ENCODE assay signal across 1 cellular context in genomic region chr22:24728790-24729637, GRCh38.
TF ChIP-seq lines count a peak whose summit lies in the region.

No MANE protein-coding gene starts in this region.

TF ChIP-seq in GM23338, 12 proteins besides CTCF, POLR2A, EP300 and RAD21 (continued from another document):
- TF ChIP-seq ZNF462 (CRISPR knock-in tag; IDR thresholded peaks at IDR 0.05): no peak
- TF ChIP-seq STAT1 (IDR thresholded peaks at IDR 0.05; ENCODE audit: unreplicated experiment): no peak
- TF ChIP-seq ZNF114 (CRISPR knock-in tag; IDR thresholded peaks at IDR 0.05): no peak
